19 cellular contexts compared by ENCODE assay signal in genomic region chr7:113548137-113548536, GRCh38.
A peak's percentile ranks its signal among the peaks of the same experiment; 100 is the strongest.
DNase-seq lines count a peak whose midpoint lies in the region; ATAC-seq, FAIRE-seq and TF ChIP-seq lines count a peak whose summit lies in the region.
"Had no signal": no experiment of that assay in that cellular context is flagged by ENCODE, and none has a peak within 500 bp of the region (broad histone marks: within the 10 kb centered on the region; RNA-seq: fewer than 3 reads in every experiment).

No MANE protein-coding gene starts in this region.

- POLR2A ChIA-PET in GM12878 (lab: Charles Lee) = no interaction called here

- no peak overlapping the region for H2AFZ ChIP-seq in GM12878 (ENCODE audit: control insufficient read depth, low read depth, low read length)

- H3K9me3 ChIP-seq in GM12878 (replicated peaks; ENCODE audit: control insufficient read depth, insufficient read depth, low read length) (no peaks in the 10 kb centered on the region), psoas muscle (no peaks in the 10 kb centered on the region)
- H3K9me3 ChIP-seq: heart left ventricle had no signal

- DNase-seq in GM12878 (ENCODE audit: low read depth, low spot score) (no peak), medulla oblongata (ENCODE audit: extremely low spot score) (no peak), NCI-H1694 treated with DMSO at 0.1 percent for 48 hours (lab: John Stamatoyannopoulos, UW) (no peak), psoas muscle (no peak)
- DNase-seq: activated CD4-positive, alpha-beta memory T cell treated with anti-CD3 and anti-CD28 coated beads for 36 hours; activated naive CD4-positive, alpha-beta T cell treated with anti-CD3 and anti-CD28 coated beads, Interleukin-2, amount 50 U/mL, for 16 hours; activated T-cell treated with anti-CD3 and anti-CD28 coated beads, Interleukin-2, amount 50 U/mL, for 24 hours; CD4-positive, alpha-beta memory T cell; endodermal cell; heart left ventricle; naive thymus-derived CD8-positive, alpha-beta T cell; NCI-H1105; NCI-H748 treated with DMSO at 0.1 percent for 48 hours; SHP77 had no signal

- in situ Hi-C loops in GM12878 (cut with MboI) = no loop called here

- no peaks in the 10 kb centered on the region for H3K27me3 ChIP-seq in GM12878 (replicated peaks in 1 of 2; ENCODE audit: control insufficient read depth in 2 of 2, insufficient read depth in 2 of 2, low read length in 1 of 2)
- no peaks in the 10 kb centered on the region for H3K27me3 ChIP-seq in psoas muscle (ENCODE audit: insufficient read depth in 3 of 3, low read length in 2 of 3)
- H3K27me3 ChIP-seq: heart left ventricle had no signal

- no peak overlapping the region for H3K4me3 ChIP-seq in GM12878
- no peak overlapping the region for H3K4me3 ChIP-seq in psoas muscle
- H3K4me3 ChIP-seq: heart left ventricle had no signal

- SMC1A ChIA-PET in GM12878 (lab: Charles Lee; ENCODE audit: uncharacterized antibody, unreplicated experiment) = no interaction called here

- H4K20me1 ChIP-seq in GM12878 (ENCODE audit: control insufficient read depth, insufficient read depth) = no peaks in the 10 kb centered on the region

- H3K27ac ChIP-seq in GM12878 (ENCODE audit: control insufficient read depth, insufficient read depth) (no peak overlapping the region), psoas muscle (no peak overlapping the region)
- H3K27ac ChIP-seq: heart left ventricle had no signal

- TF ChIP-seq EP300 in GM12878 (IDR thresholded peaks at IDR 0.05; ENCODE audit: borderline replicate concordance in 1 of 2, control insufficient read depth in 1 of 2, low read depth in 2 of 2, low read length in 2 of 2) = no peak

- FAIRE-seq in GM12878 (lab: Jason Lieb, UNC) = no peak
- FAIRE-seq: astrocyte had no signal

- intact Hi-C loops in GM12878 (cut with micrococcal nuclease; ENCODE audit: unreplicated experiment) = no loop called here
- intact Hi-C loops in psoas muscle (cut with DNase I) = no loop called here

- no peaks in the 10 kb centered on the region for H3K36me3 ChIP-seq in GM12878 (ENCODE audit: control insufficient read depth in 2 of 2, insufficient read depth in 2 of 2, low read length in 1 of 2)
- no peaks in the 10 kb centered on the region for H3K36me3 ChIP-seq in psoas muscle (ENCODE audit: insufficient read depth in 1 of 2, low read depth in 1 of 2)
- H3K36me3 ChIP-seq: heart left ventricle had no signal

- H3K9ac ChIP-seq in GM12878 (ENCODE audit: control insufficient read depth, insufficient read depth, low read length) = no peak overlapping the region

- no peak for TF ChIP-seq POLR2A in GM12878 (IDR thresholded peaks at IDR 0.05; ENCODE audit: low read depth, low read length)

- no peaks in the 10 kb centered on the region for H3K4me1 ChIP-seq in GM12878 (ENCODE audit: control insufficient read depth, insufficient read depth, low read length)
- H3K4me1 ChIP-seq in psoas muscle = no peaks in the 10 kb centered on the region
- H3K4me1 ChIP-seq: heart left ventricle had no signal

- H3K4me2 ChIP-seq in GM12878 (ENCODE audit: control insufficient read depth, insufficient read depth) = 0 out of 2 replicates have a peak overlapping the region, but pooled peaks have one; percentile 17

- no peaks in the 10 kb centered on the region for H3K79me2 ChIP-seq in GM12878 (ENCODE audit: control insufficient read depth, insufficient read depth, low read length)

- RAD21 ChIA-PET in GM12878 (lab: Charles Lee; ENCODE audit: unreplicated experiment) = interaction anchor here (0.6 kb wide), 1 partner anchor 805 kb away, joined by 3 read pairs; no protein-coding TSS in a partner anchor

- peak; percentile 80 for ATAC-seq in GM18867 (IDR thresholded peaks at IDR 0.05; ENCODE audit: unreplicated experiment)
- peak; percentile 53 for ATAC-seq in GM21515 (IDR thresholded peaks at IDR 0.05; ENCODE audit: unreplicated experiment)
- ATAC-seq in HG03135 (IDR thresholded peaks at IDR 0.05; ENCODE audit: unreplicated experiment) = peak; percentile 46
- ATAC-seq in GM12878 = no peak; the same call in 2 of the 3 replicates
- no peak for ATAC-seq in psoas muscle
- ATAC-seq in HG03565 (IDR thresholded peaks at IDR 0.05; ENCODE audit: unreplicated experiment) = no peak
- ATAC-seq: heart left ventricle; naive thymus-derived CD8-positive, alpha-beta T cell had no signal

- BruUV-seq in GM12878 (replicated peaks; lab: Mats Ljungman, UMichigan) = no TSS peak

- CTCF ChIA-PET in GM12878 (lab: Yijun Ruan, JAX) = interaction anchor here (1.3 kb wide), 1 partner anchor 21 kb away, joined by 3 read pairs; no protein-coding TSS in a partner anchor

- no peak for TF ChIP-seq CTCF in GM12878 (IDR thresholded peaks at IDR 0.05 in 2 of 3, conservative IDR thresholded peaks at IDR 0.05 in 1 of 3; ENCODE audit: control insufficient read depth in 2 of 3, extremely low read depth in 1 of 3, insufficient read depth in 1 of 3, low read depth in 3 of 3, low read length in 3 of 3)
- TF ChIP-seq CTCF in psoas muscle (IDR thresholded peaks at IDR 0.05) = no peak

- TF ChIP-seq RAD21 in GM12878 (IDR thresholded peaks at IDR 0.05; ENCODE audit: insufficient read depth, low read depth, low read length) = no peak

TF ChIP-seq in GM12878, 131 proteins besides CTCF, POLR2A, EP300 and RAD21 (continues in another document):
- no peak for TF ChIP-seq ESRRA (IDR thresholded peaks at IDR 0.05; ENCODE audit: low read length)
- TF ChIP-seq MAX (IDR thresholded peaks at IDR 0.05; ENCODE audit: low read depth, low read length) = no peak
- TF ChIP-seq STAT1 (conservative IDR thresholded peaks at IDR 0.05) = no peak
- no peak for TF ChIP-seq REST (IDR thresholded peaks at IDR 0.05; ENCODE audit: low read depth, low read length)
- no peak for TF ChIP-seq NR2C1 (IDR thresholded peaks at IDR 0.05)
- TF ChIP-seq, protein P1, sequence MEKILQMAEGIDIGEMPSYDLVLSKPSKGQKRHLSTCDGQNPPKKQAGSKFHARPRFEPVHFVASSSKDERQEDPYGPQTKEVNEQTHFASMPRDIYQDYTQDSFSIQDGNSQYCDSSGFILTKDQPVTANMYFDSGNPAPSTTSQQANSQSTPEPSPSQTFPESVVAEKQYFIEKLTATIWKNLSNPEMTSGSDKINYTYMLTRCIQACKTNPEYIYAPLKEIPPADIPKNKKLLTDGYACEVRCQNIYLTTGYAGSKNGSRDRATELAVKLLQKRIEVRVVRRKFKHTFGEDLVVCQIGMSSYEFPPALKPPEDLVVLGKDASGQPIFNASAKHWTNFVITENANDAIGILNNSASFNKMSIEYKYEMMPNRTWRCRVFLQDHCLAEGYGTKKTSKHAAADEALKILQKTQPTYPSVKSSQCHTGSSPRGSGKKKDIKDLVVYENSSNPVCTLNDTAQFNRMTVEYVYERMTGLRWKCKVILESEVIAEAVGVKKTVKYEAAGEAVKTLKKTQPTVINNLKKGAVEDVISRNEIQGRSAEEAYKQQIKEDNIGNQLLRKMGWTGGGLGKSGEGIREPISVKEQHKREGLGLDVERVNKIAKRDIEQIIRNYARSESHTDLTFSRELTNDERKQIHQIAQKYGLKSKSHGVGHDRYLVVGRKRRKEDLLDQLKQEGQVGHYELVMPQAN (conservative IDR thresholded peaks at IDR 0.05) = no peak
- no peak for TF ChIP-seq SMAD5 (IDR thresholded peaks at IDR 0.05; ENCODE audit: low read depth)
- TF ChIP-seq MEF2B (IDR thresholded peaks at IDR 0.05; ENCODE audit: partially characterized antibody, poor library complexity, severe bottlenecking) = no peak
- TF ChIP-seq MLLT1 (IDR thresholded peaks at IDR 0.05) = no peak

Comparison
In these comparisons a context has a peak if more than half of its experiments do, and no peak if none do; other contexts are left out.
1. ATAC-seq: peak in GM18867 (single experiment), GM21515 (single experiment) and HG03135 (single experiment); none in GM12878 (single experiment), psoas muscle (0 of 4) and HG03565 (single experiment).